In the genomic region with DNA sequence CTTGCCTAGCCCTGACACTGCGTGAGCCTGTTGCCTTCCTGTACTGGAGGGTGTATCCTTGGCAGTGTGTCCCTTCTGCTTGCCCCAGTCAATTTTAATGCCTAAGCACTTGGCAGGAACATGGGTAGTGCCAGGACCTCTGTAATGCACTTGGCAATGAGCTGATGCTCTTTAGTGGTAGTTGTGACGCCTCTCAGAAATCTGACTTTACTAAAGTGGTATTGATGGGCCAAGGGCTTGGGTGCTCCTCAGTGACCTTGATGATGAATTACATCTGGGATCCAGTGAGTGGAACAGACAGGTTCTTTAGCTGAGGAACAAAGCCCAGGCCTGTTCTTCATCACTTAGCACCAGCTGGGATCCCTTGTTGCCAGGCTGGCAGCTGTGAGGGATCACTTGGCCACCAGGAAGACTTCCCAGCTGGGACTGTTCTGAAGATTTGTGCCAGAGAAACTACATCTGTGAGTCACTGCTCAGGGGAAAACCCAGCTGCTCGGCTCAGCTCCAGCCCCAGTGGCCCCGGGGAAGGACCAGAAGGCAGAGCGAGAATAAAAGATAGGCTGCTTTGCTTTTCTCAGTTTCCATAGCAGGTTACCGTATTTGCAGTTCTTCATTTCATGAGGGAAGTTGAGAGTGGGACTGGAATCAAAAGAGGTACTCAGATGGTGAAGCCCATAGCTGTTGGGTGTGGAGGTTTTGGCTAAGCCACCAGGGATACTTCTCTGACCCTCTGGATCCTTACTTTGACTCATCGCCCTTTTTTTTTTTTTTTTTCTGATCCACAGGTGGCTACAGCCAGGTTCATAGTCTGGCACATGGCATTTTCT, we compare ENCODE assay signal across 8 cellular contexts. TPM values are rescaled to one million over a fixed set of nuclear protein-coding genes. Genes with fewer than 3 reads are reported as not detected.
DNase-seq lines count a peak whose midpoint lies in the region; ATAC-seq, FAIRE-seq and TF ChIP-seq lines count a peak whose summit lies in the region.

No MANE protein-coding gene starts in this region.

- H3K9me3 ChIP-seq in astrocyte (ENCODE audit: insufficient read depth, low read depth, low read length) (no peaks in the 10 kb centered on the region), lower lobe of right lung (no peaks in the 10 kb centered on the region)

- intact Hi-C loops in lower lobe of right lung (cut with DNase I): loop anchor here (5.0 kb wide), 1 partner anchor 133 kb away; no protein-coding TSS in a partner anchor

- H3K4me1 ChIP-seq in astrocyte (ENCODE audit: insufficient read depth, low read length) (no peaks in the 10 kb centered on the region), lower lobe of right lung (peaks cover 30% of the 10 kb centered on the region)

- H3K27me3 ChIP-seq in astrocyte (ENCODE audit: insufficient read depth, low read length) (no peaks in the 10 kb centered on the region), lower lobe of right lung (ENCODE audit: low read depth) (no peaks in the 10 kb centered on the region)

- H3K36me3 Mint-ChIP-seq in astrocyte (ENCODE audit: low read depth, unreplicated experiment): no peaks in the 10 kb centered on the region
- H3K36me3 Mint-ChIP-seq in stimulated activated effector memory CD8-positive, alpha-beta T cell treated with anti-CD3 and anti-CD28 coated beads, Interleukin-12 subunit alpha, Interleukin-12 subunit beta, amount 100 ng/mL, for 72 hours: no peaks in the 10 kb centered on the region

- H3K4me3 ChIP-seq in astrocyte (ENCODE audit: insufficient read depth, low read depth, low read length): no peak overlapping the region
- H3K4me3 ChIP-seq in lower lobe of right lung: no peak overlapping the region

- no peaks in the 10 kb centered on the region for H4K20me1 ChIP-seq in astrocyte (ENCODE audit: insufficient read depth, low read length)

- H2AFZ ChIP-seq in astrocyte (ENCODE audit: low read depth, low read length): no peak overlapping the region

- no peak overlapping the region for H3K4me2 ChIP-seq in astrocyte (ENCODE audit: low read length)

- H3K9ac ChIP-seq in astrocyte (ENCODE audit: low read length): no peak overlapping the region

- ATAC-seq in GM19043 (IDR thresholded peaks at IDR 0.05; ENCODE audit: low read depth, unreplicated experiment) (peak; percentile 45), HG03064 (IDR thresholded peaks at IDR 0.05; ENCODE audit: low read depth, unreplicated experiment) (peak; percentile 58), lower lobe of right lung (peak; percentile 80 to 81)
- ATAC-seq in stimulated activated effector memory CD8-positive, alpha-beta T cell treated with anti-CD3 and anti-CD28 coated beads, Interleukin-12 subunit alpha, Interleukin-12 subunit beta, amount 100 ng/mL, for 72 hours: peak; percentile 72

- no peak overlapping the region for H3K4me3 Mint-ChIP-seq in astrocyte (ENCODE audit: unreplicated experiment)
- H3K4me3 Mint-ChIP-seq in stimulated activated effector memory CD8-positive, alpha-beta T cell treated with anti-CD3 and anti-CD28 coated beads, Interleukin-12 subunit alpha, Interleukin-12 subunit beta, amount 100 ng/mL, for 72 hours: peak overlapping the region; percentile 58

- H3K79me2 ChIP-seq in astrocyte (ENCODE audit: insufficient read depth, low read length): no peaks in the 10 kb centered on the region

- H3K27me3 Mint-ChIP-seq in astrocyte (ENCODE audit: low read depth, unreplicated experiment): peaks cover 15% of the 10 kb centered on the region

- peaks cover 6% of the 10 kb centered on the region for H3K4me1 Mint-ChIP-seq in astrocyte (ENCODE audit: low read depth, unreplicated experiment)
- peaks cover 28% of the 10 kb centered on the region for H3K4me1 Mint-ChIP-seq in stimulated activated effector memory CD8-positive, alpha-beta T cell treated with anti-CD3 and anti-CD28 coated beads, Interleukin-12 subunit alpha, Interleukin-12 subunit beta, amount 100 ng/mL, for 72 hours

- FAIRE-seq in astrocyte (lab: Jason Lieb, UNC): no peak

- no peaks in the 10 kb centered on the region for H3K9me3 Mint-ChIP-seq in astrocyte (ENCODE audit: unreplicated experiment)
- no peaks in the 10 kb centered on the region for H3K9me3 Mint-ChIP-seq in stimulated activated effector memory CD8-positive, alpha-beta T cell treated with anti-CD3 and anti-CD28 coated beads, Interleukin-12 subunit alpha, Interleukin-12 subunit beta, amount 100 ng/mL, for 72 hours

- DNase-seq in T-helper 2 cell (peak in 4 of 5 experiments; percentile 36 to 72 (median 52)), astrocyte (ENCODE audit: low read depth) (peak; percentile 24), lower lobe of right lung (peak; percentile 65), NCI-H774 (lab: John Stamatoyannopoulos, UW) (no peak)
- DNase-seq in stimulated activated effector memory CD8-positive, alpha-beta T cell treated with anti-CD3 and anti-CD28 coated beads, Interleukin-12 subunit alpha, Interleukin-12 subunit beta, amount 100 ng/mL, for 72 hours (ENCODE audit: low spot score in 2 of 2): peak; percentile 44 to 82
- DNase-seq in effector CD8-positive, alpha-beta T cell (lab: John Stamatoyannopoulos, UW): no peak

- H3K27ac ChIP-seq in astrocyte (ENCODE audit: low read depth, low read length): no peak overlapping the region
- H3K27ac ChIP-seq in lower lobe of right lung: no peak overlapping the region

- H3K27ac Mint-ChIP-seq in astrocyte (ENCODE audit: unreplicated experiment): no peak overlapping the region
- peak overlapping the region; percentile 85 for H3K27ac Mint-ChIP-seq in stimulated activated effector memory CD8-positive, alpha-beta T cell treated with anti-CD3 and anti-CD28 coated beads, Interleukin-12 subunit alpha, Interleukin-12 subunit beta, amount 100 ng/mL, for 72 hours

- TF ChIP-seq CTCF in astrocyte (IDR thresholded peaks at IDR 0.05; ENCODE audit: insufficient read depth, low read depth, low read length) (no peak), lower lobe of right lung (IDR thresholded peaks at IDR 0.05) (no peak)

- H3K36me3 ChIP-seq in astrocyte (ENCODE audit: insufficient read depth, low read length) (no peaks in the 10 kb centered on the region), lower lobe of right lung (no peaks in the 10 kb centered on the region)

RNA-seq across cellular contexts. Expression of gene KCNA2, which starts 28.5 kb away (rescaled TPM):
- total RNA-seq in astrocyte (0.57 and 1.0 TPM in 2 replicates), lower lobe of right lung (0.77 TPM)

RNA-seq across cellular contexts. Expression of gene KCNA3, which starts 40.1 kb away (rescaled TPM):
- total RNA-seq in astrocyte: 0.09 TPM in 1 of 2 replicates, not detected in the other
- total RNA-seq in lower lobe of right lung: 19.4 TPM

Comparison
In these comparisons a context has a peak if more than half of its experiments do, and no peak if none do; other contexts are left out.
1. DNase-seq: peak in T-helper 2 cell (4 of 5), astrocyte (single experiment), lower lobe of right lung (single experiment) and stimulated activated effector memory CD8-positive, alpha-beta T cell treated with anti-CD3 and anti-CD28 coated beads, Interleukin-12 subunit alpha, Interleukin-12 subunit beta, amount 100 ng/mL, for 72 hours (2 of 2); none in effector CD8-positive, alpha-beta T cell (single experiment) and NCI-H774 (single experiment).
2. RNA of gene KCNA3, which starts 40.1 kb away (total RNA-seq): 19.4 TPM in lower lobe of right lung (single experiment); 0.09 TPM in astrocyte; every median in the first group is over 10 times any median in the second.
3. Peak in every context shown above with its lines, with median percentiles within 50 percentile points of each other: ATAC-seq.